Comparison of ENCODE assay signal across 8 cellular contexts in the genomic region with DNA sequence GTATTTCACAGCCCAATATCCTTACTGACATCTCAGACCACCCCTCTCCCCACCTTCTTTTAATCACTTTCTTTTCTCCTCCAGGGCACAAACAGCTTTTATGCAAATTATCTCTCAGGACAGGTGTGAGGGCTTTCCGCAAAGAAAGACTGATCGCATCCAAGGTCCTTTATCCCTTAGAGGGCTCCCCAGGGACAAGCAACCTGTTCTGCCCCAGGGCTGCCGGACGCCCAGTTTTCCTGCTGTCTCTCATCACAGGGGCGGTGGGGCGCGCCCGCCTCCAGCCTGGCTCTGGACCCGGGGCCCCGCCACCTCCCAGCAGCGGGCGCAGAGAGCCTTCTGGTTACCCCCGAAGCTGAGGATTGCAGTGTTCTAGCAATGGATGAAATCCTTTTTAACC.
A peak's percentile ranks its signal among the peaks of the same experiment; 100 is the strongest.
DNase-seq lines count a peak whose midpoint lies in the region; ATAC-seq and TF ChIP-seq lines count a peak whose summit lies in the region.

No MANE protein-coding gene starts in this region.

- H3K27me3 ChIP-seq in A673 (replicated peaks; ENCODE audit: insufficient read depth, low read depth, low read length, poor library complexity) = no peaks in the 10 kb centered on the region
- no peaks in the 10 kb centered on the region for H3K27me3 ChIP-seq in ascending aorta
- no peaks in the 10 kb centered on the region for H3K27me3 ChIP-seq in right lobe of liver
- no peaks in the 10 kb centered on the region for H3K27me3 ChIP-seq in upper lobe of left lung

- no TSS peak for BruUV-seq in A673 (replicated peaks; lab: Mats Ljungman, UMichigan)

- no peaks in the 10 kb centered on the region for H3K36me3 ChIP-seq in A673 (ENCODE audit: insufficient read depth, low read length, poor library complexity, severe bottlenecking)
- no peaks in the 10 kb centered on the region for H3K36me3 ChIP-seq in ascending aorta
- no peaks in the 10 kb centered on the region for H3K36me3 ChIP-seq in right lobe of liver
- H3K36me3 ChIP-seq in upper lobe of left lung = no peaks in the 10 kb centered on the region

- no peak for TF ChIP-seq CTCF in A673 (conservative IDR thresholded peaks at IDR 0.05; ENCODE audit: low read depth, low read length)
- TF ChIP-seq CTCF in ascending aorta (IDR thresholded peaks at IDR 0.05) = no peak
- no peak for TF ChIP-seq CTCF in right lobe of liver (IDR thresholded peaks at IDR 0.05)
- TF ChIP-seq CTCF in upper lobe of left lung (IDR thresholded peaks at IDR 0.05) = no peak

- ATAC-seq in HG03354 (IDR thresholded peaks at IDR 0.05; ENCODE audit: poor library complexity, severe bottlenecking, unreplicated experiment) (peak; percentile 24), right lobe of liver (no peak), upper lobe of left lung (ENCODE audit: low FRiP score in 2 of 2) (no peak), GM18870 (IDR thresholded peaks at IDR 0.05; ENCODE audit: unreplicated experiment) (no peak), HG03025 (IDR thresholded peaks at IDR 0.05; ENCODE audit: low FRiP score, unreplicated experiment) (no peak)

- H3K4me1 ChIP-seq in A673 (ENCODE audit: insufficient read depth, low read length, poor library complexity, severe bottlenecking) (peaks cover 11% of the 10 kb centered on the region), ascending aorta (peaks cover 7 to 45% of the 10 kb centered on the region in 2 donors), right lobe of liver (peaks cover 0 to 10% (median 0%) of the 10 kb centered on the region in 4 donors), upper lobe of left lung (peaks cover 11 to 34% (median 22%) of the 10 kb centered on the region in 4 donors)

- H3K27ac ChIP-seq in A673 (ENCODE audit: low read depth, low read length, poor library complexity, severe bottlenecking) (peak overlapping the region; percentile 76), ascending aorta (peak overlapping the region; percentile 95 to 97), right lobe of liver (peak overlapping the region; percentile 87 to 91 (median 91)), upper lobe of left lung (peak overlapping the region; percentile 93 to 96 (median 94))

- intact Hi-C loops in A673 (cut with micrococcal nuclease; ENCODE audit: unreplicated experiment) = loop anchor here (5.0 kb wide), 1 partner anchor 43 kb away; no protein-coding TSS in a partner anchor
- intact Hi-C loops in ascending aorta (cut with DNase I) = loop anchor here (2.0 to 10.0 kb wide), 5 partner anchors 68 to 893 kb away; partner anchors contain the start of gene ERBIN
- intact Hi-C loops in right lobe of liver (cut with DNase I) = no loop called here

- CTCF ChIA-PET in A673 (lab: Charles Lee) = no interaction called here

- no peaks in the 10 kb centered on the region for H3K9me3 ChIP-seq in A673 (ENCODE audit: low read depth, low read length, poor library complexity, severe bottlenecking)
- no peaks in the 10 kb centered on the region for H3K9me3 ChIP-seq in ascending aorta
- H3K9me3 ChIP-seq in right lobe of liver = no peaks in the 10 kb centered on the region
- H3K9me3 ChIP-seq in upper lobe of left lung = no peaks in the 10 kb centered on the region

- WGBS in right lobe of liver (ENCODE audit: insufficient coverage, low coverage, low lambda C conversion rate, missing lambda C conversion rate) = 86% methylated on average over 7 of the region's 13 CpGs
- 87 to 91% methylated on average over 13 of the region's 13 CpGs for WGBS in upper lobe of left lung, 2 donors

- TF ChIP-seq EP300 in upper lobe of left lung (IDR thresholded peaks at IDR 0.05) = no peak

- peak overlapping the region; percentile 57 for H3K4me3 ChIP-seq in A673 (ENCODE audit: low read depth, low read length, poor library complexity, severe bottlenecking)
- peak overlapping the region; percentile 53 to 61 for H3K4me3 ChIP-seq in ascending aorta
- peak overlapping the region in 2 of 3 donors; percentile 66 to 75 for H3K4me3 ChIP-seq in right lobe of liver
- peak overlapping the region in 3 of 4 donors; percentile 55 to 68 (median 63) for H3K4me3 ChIP-seq in upper lobe of left lung

- DNase-seq in A673 (ENCODE audit: low spot score) = no peak
- peak in 1 of 2 donors; percentile 64 for DNase-seq in ascending aorta (ENCODE audit: low spot score in 2 of 2)
- no peak for DNase-seq in right lobe of liver
- DNase-seq in upper lobe of left lung = peak in 1 of 2 donors; percentile 82
- no peak for DNase-seq in NCI-H2227 treated with DMSO at 0.1 percent for 48 hours (lab: John Stamatoyannopoulos, UW)

- no peak for TF ChIP-seq POLR2A in right lobe of liver (IDR thresholded peaks at IDR 0.05)
- no peak for TF ChIP-seq POLR2A in upper lobe of left lung (IDR thresholded peaks at IDR 0.05)

- POLR2A ChIA-PET in A673 (lab: Charles Lee; ENCODE audit: low non-redundant PET) = no interaction called here

Comparison
In these comparisons a context has a peak if more than half of its experiments do, and no peak if none do; other contexts are left out.
1. intact Hi-C loops: an anchor here in A673 (5.0 kb wide) and ascending aorta (2.0 to 10.0 kb wide); none called in right lobe of liver.